33 cellular contexts compared by ENCODE assay signal in genomic region chr19:29731331-29731850, GRCh38.
"Had no signal": no experiment of that assay in that cellular context is flagged by ENCODE, and none has a peak within 500 bp of the region (broad histone marks: within the 10 kb centered on the region; RNA-seq: fewer than 3 reads in every experiment).

No MANE protein-coding gene starts in this region.

- H3K27ac ChIP-seq: ascending aorta, breast epithelium, cardiac muscle cell, coronary artery, dorsolateral prefrontal cortex had no signal

- FAIRE-seq: frontal cortex had no signal

- DNase-seq: activated CD4-positive, alpha-beta memory T cell treated with anti-CD3 and anti-CD28 coated beads for 36 hours; activated CD4-positive, alpha-beta T cell treated with anti-CD3 and anti-CD28 coated beads for 36 hours; activated CD4-positive, alpha-beta T cell treated with anti-CD3 and anti-CD28 coated beads, Interleukin-2, amount 10 ng/mL, durations not matched to agents 24 days and 14 days; activated CD4-positive, CD25-positive, alpha-beta regulatory T cell; activated CD4-positive, CD25-positive, alpha-beta regulatory T cell treated with anti-CD3 and anti-CD28 coated beads, Interleukin-2, amount 50 U/mL, for 72 hours; activated CD8-positive, alpha-beta memory T cell treated with anti-CD3 and anti-CD28 coated beads, Interleukin-2, amount 10 ng/mL, durations not matched to agents 7 days and 5 days; activated CD8-positive, alpha-beta memory T cell treated with anti-CD3 and anti-CD28 coated beads, Interleukin-2, amount 50 U/mL, for 48 hours; activated CD8-positive, alpha-beta T cell treated with anti-CD3 and anti-CD28 coated beads, Interleukin-2, amount 10 ng/mL, durations not matched to agents 7 days and 5 days; activated gamma-delta T cell; activated naive CD4-positive, alpha-beta T cell; activated naive CD4-positive, alpha-beta T cell treated with anti-CD3 and anti-CD28 coated beads, Interleukin-2, amount 10 ng/mL, durations not matched to agents 7 days and 5 days; activated naive CD8-positive, alpha-beta T cell treated with anti-CD3 and anti-CD28 coated beads, Interleukin-2, amount 10 ng/mL, durations not matched to agents 7 days and 5 days; activated T-cell treated with anti-CD3 and anti-CD28 coated beads for 4 hours; activated T-cell treated with anti-CD3 and anti-CD28 coated beads, Interleukin-2, amount 50 U/mL, for 24 hours; activated T-cell treated with anti-CD3 and anti-CD28 coated beads, Interleukin-2, amount 50 U/mL, for 72 hours; central memory CD4-positive, alpha-beta T cell; cerebellar nuclear complex; dorsolateral prefrontal cortex; effector memory CD4-positive, alpha-beta T cell; endodermal cell; foreskin fibroblast; head of caudate nucleus; T-helper 1 cell; T-helper 17 cell had no signal

- H3K27ac Mint-ChIP-seq: activated CD4-positive, alpha-beta memory T cell treated with anti-CD3 and anti-CD28 coated beads for 36 hours; activated CD4-positive, alpha-beta T cell treated with anti-CD3 and anti-CD28 coated beads for 36 hours; activated CD4-positive, alpha-beta T cell treated with anti-CD3 and anti-CD28 coated beads, Interleukin-2, amount 10 ng/mL, durations not matched to agents 24 days and 14 days; activated CD8-positive, alpha-beta memory T cell treated with anti-CD3 and anti-CD28 coated beads, Interleukin-2, amount 10 ng/mL, durations not matched to agents 7 days and 5 days; activated CD8-positive, alpha-beta T cell treated with anti-CD3 and anti-CD28 coated beads, Interleukin-2, amount 10 ng/mL, durations not matched to agents 7 days and 5 days; activated naive CD4-positive, alpha-beta T cell treated with anti-CD3 and anti-CD28 coated beads, Interleukin-2, amount 10 ng/mL, durations not matched to agents 7 days and 5 days; activated naive CD4-positive, alpha-beta T cell treated with anti-CD3 and anti-CD28 coated beads, Interleukin-2, amount 50 U/mL, for 72 hours; activated naive CD8-positive, alpha-beta T cell treated with anti-CD3 and anti-CD28 coated beads, Interleukin-2, amount 10 ng/mL, durations not matched to agents 7 days and 5 days; activated T-cell treated with anti-CD3 and anti-CD28 coated beads, Interleukin-2, amount 50 U/mL, for 24 hours; activated T-cell treated with anti-CD3 and anti-CD28 coated beads, Interleukin-2, amount 50 U/mL, for 72 hours; brain; dendritic cell treated with granulocyte-macrophage colony-stimulating factor and Interleukin-4, amounts not matched to agents 40 ng/mL and 50 ng/mL, for 4 days; endodermal cell; T-helper 17 cell; T-helper 2 cell treated with Interferon-gamma antibody and Interleukin-4, amounts not matched to agents 5 μg/mL and 100 μg/mL, for 36 hours had no signal

- H3K4me1 ChIP-seq: ascending aorta, breast epithelium had no signal

- H3K27me3 ChIP-seq: ascending aorta, dorsolateral prefrontal cortex had no signal

- H3K36me3 Mint-ChIP-seq: activated CD4-positive, alpha-beta memory T cell treated with anti-CD3 and anti-CD28 coated beads for 36 hours; activated CD8-positive, alpha-beta memory T cell treated with anti-CD3 and anti-CD28 coated beads, Interleukin-2, amount 10 ng/mL, durations not matched to agents 7 days and 5 days; activated naive CD4-positive, alpha-beta T cell treated with anti-CD3 and anti-CD28 coated beads, Interleukin-2, amount 10 ng/mL, durations not matched to agents 7 days and 5 days; activated naive CD4-positive, alpha-beta T cell treated with anti-CD3 and anti-CD28 coated beads, Interleukin-2, amount 50 U/mL, for 72 hours; activated naive CD8-positive, alpha-beta T cell treated with anti-CD3 and anti-CD28 coated beads, Interleukin-2, amount 10 ng/mL, durations not matched to agents 7 days and 5 days; brain had no signal

- H3K9me3 Mint-ChIP-seq: activated CD4-positive, alpha-beta memory T cell treated with anti-CD3 and anti-CD28 coated beads for 36 hours; activated CD4-positive, alpha-beta T cell treated with anti-CD3 and anti-CD28 coated beads, Interleukin-2, amount 10 ng/mL, durations not matched to agents 24 days and 14 days; activated naive CD4-positive, alpha-beta T cell treated with anti-CD3 and anti-CD28 coated beads, Interleukin-2, amount 10 ng/mL, durations not matched to agents 7 days and 5 days; activated naive CD4-positive, alpha-beta T cell treated with anti-CD3 and anti-CD28 coated beads, Interleukin-2, amount 50 U/mL, for 72 hours; activated naive CD8-positive, alpha-beta T cell treated with anti-CD3 and anti-CD28 coated beads, Interleukin-2, amount 10 ng/mL, durations not matched to agents 7 days and 5 days; activated T-cell treated with anti-CD3 and anti-CD28 coated beads, Interleukin-2, amount 50 U/mL, for 24 hours; activated T-cell treated with anti-CD3 and anti-CD28 coated beads, Interleukin-2, amount 50 U/mL, for 72 hours; brain; dendritic cell treated with granulocyte-macrophage colony-stimulating factor and Interleukin-4, amounts not matched to agents 40 ng/mL and 50 ng/mL, for 4 days; endodermal cell; T-helper 2 cell treated with Interferon-gamma antibody and Interleukin-4, amounts not matched to agents 5 μg/mL and 100 μg/mL, for 36 hours had no signal

- H3K4me1 Mint-ChIP-seq: activated CD4-positive, alpha-beta T cell treated with anti-CD3 and anti-CD28 coated beads for 36 hours; activated CD4-positive, alpha-beta T cell treated with anti-CD3 and anti-CD28 coated beads, Interleukin-2, amount 10 ng/mL, durations not matched to agents 24 days and 14 days; activated CD8-positive, alpha-beta memory T cell treated with anti-CD3 and anti-CD28 coated beads, Interleukin-2, amount 10 ng/mL, durations not matched to agents 7 days and 5 days; activated naive CD4-positive, alpha-beta T cell treated with anti-CD3 and anti-CD28 coated beads, Interleukin-2, amount 10 ng/mL, durations not matched to agents 7 days and 5 days; activated naive CD8-positive, alpha-beta T cell treated with anti-CD3 and anti-CD28 coated beads, Interleukin-2, amount 10 ng/mL, durations not matched to agents 7 days and 5 days; brain; endodermal cell; T-helper 17 cell had no signal

- H3K4me3 ChIP-seq: ascending aorta, breast epithelium, cardiac muscle cell, coronary artery had no signal

- H3K9me3 ChIP-seq: ascending aorta, breast epithelium had no signal

- H3K36me3 ChIP-seq: ascending aorta, breast epithelium, cardiac muscle cell had no signal

- H3K4me3 Mint-ChIP-seq: activated CD4-positive, alpha-beta memory T cell treated with anti-CD3 and anti-CD28 coated beads for 36 hours; activated CD4-positive, alpha-beta T cell treated with anti-CD3 and anti-CD28 coated beads for 36 hours; activated CD4-positive, alpha-beta T cell treated with anti-CD3 and anti-CD28 coated beads, Interleukin-2, amount 10 ng/mL, durations not matched to agents 24 days and 14 days; activated CD8-positive, alpha-beta memory T cell treated with anti-CD3 and anti-CD28 coated beads, Interleukin-2, amount 10 ng/mL, durations not matched to agents 7 days and 5 days; activated CD8-positive, alpha-beta T cell treated with anti-CD3 and anti-CD28 coated beads, Interleukin-2, amount 10 ng/mL, durations not matched to agents 7 days and 5 days; activated naive CD4-positive, alpha-beta T cell treated with anti-CD3 and anti-CD28 coated beads, Interleukin-2, amount 10 ng/mL, durations not matched to agents 7 days and 5 days; activated naive CD8-positive, alpha-beta T cell treated with anti-CD3 and anti-CD28 coated beads, Interleukin-2, amount 10 ng/mL, durations not matched to agents 7 days and 5 days; activated T-cell treated with anti-CD3 and anti-CD28 coated beads, Interleukin-2, amount 50 U/mL, for 24 hours; activated T-cell treated with anti-CD3 and anti-CD28 coated beads, Interleukin-2, amount 50 U/mL, for 72 hours; brain; dendritic cell treated with granulocyte-macrophage colony-stimulating factor and Interleukin-4, amounts not matched to agents 40 ng/mL and 50 ng/mL, for 4 days; endodermal cell; T-helper 17 cell; T-helper 2 cell treated with Interferon-gamma antibody and Interleukin-4, amounts not matched to agents 5 μg/mL and 100 μg/mL, for 36 hours had no signal
